In genomic region chr1:228735871-228736586, GRCh38 we compare ENCODE assay signal across 8 cellular contexts. TPM values are rescaled to one million over a fixed set of nuclear protein-coding genes. Genes with fewer than 3 reads are reported as not detected.
DNase-seq lines count a peak whose midpoint lies in the region; TF ChIP-seq lines count a peak whose summit lies in the region.

No MANE protein-coding gene starts in this region.

- H2BK15ac ChIP-seq in neuronal stem cell (ENCODE audit: low read length) = peak overlapping the region; percentile 34

- H3K9me3 ChIP-seq in MG63 (no peaks in the 10 kb centered on the region), neuronal stem cell (replicated peaks in 1 of 2; ENCODE audit: control insufficient read depth in 2 of 2, insufficient read depth in 1 of 2, low read depth in 1 of 2, low read length in 2 of 2) (no peaks in the 10 kb centered on the region)

- H3K9ac ChIP-seq in neuronal stem cell (ENCODE audit: low read depth, low read length, poor library complexity) = peak overlapping the region; percentile 87

- H3K27me3 ChIP-seq in MG63 = no peaks in the 10 kb centered on the region
- H3K27me3 ChIP-seq in neuronal stem cell (ENCODE audit: control insufficient read depth in 3 of 3, insufficient read depth in 3 of 3, low read depth in 1 of 3, low read length in 3 of 3) = peaks cover 0 to 54% (median 0%) of the 10 kb centered on the region in 3 experiments

- H3K23ac ChIP-seq in neuronal stem cell (ENCODE audit: low read depth, low read length, poor library complexity) = no peak overlapping the region

- no peak overlapping the region for H3K4ac ChIP-seq in neuronal stem cell (ENCODE audit: low read length)

- no peak overlapping the region for H4K8ac ChIP-seq in neuronal stem cell (ENCODE audit: low read depth, low read length)

- H2BK12ac ChIP-seq in neuronal stem cell (ENCODE audit: low read length) = no peak overlapping the region

- H3K4me3 ChIP-seq in MG63 = peak overlapping the region; percentile 60
- peak overlapping the region; percentile 60 to 67 for H3K4me3 ChIP-seq in foreskin fibroblast (ENCODE audit: low read depth in 1 of 2, low read length in 2 of 2)
- H3K4me3 ChIP-seq in neuronal stem cell (ENCODE audit: low read length in 2 of 2) = peak overlapping the region; percentile 62 to 97

- peak overlapping the region; percentile 85 for H2BK120ac ChIP-seq in neuronal stem cell (ENCODE audit: low read depth, low read length)

- peak overlapping the region; percentile 75 for H3K4me2 ChIP-seq in neuronal stem cell (ENCODE audit: insufficient read depth, low read length, poor library complexity, severe bottlenecking)

- no peak overlapping the region for H2AK5ac ChIP-seq in neuronal stem cell (ENCODE audit: low read depth, low read length)

- no peak overlapping the region for H3K14ac ChIP-seq in neuronal stem cell (ENCODE audit: low read length)

- peaks cover 3% of the 10 kb centered on the region for H3K79me1 ChIP-seq in neuronal stem cell (ENCODE audit: low read depth, low read length)

- H2AFZ ChIP-seq in neuronal stem cell (ENCODE audit: low read length) = peak overlapping the region; percentile 98

- peak overlapping the region; percentile 68 for H3K18ac ChIP-seq in neuronal stem cell (ENCODE audit: low read length)

- no peak overlapping the region for H4K91ac ChIP-seq in neuronal stem cell (ENCODE audit: low read depth, low read length, poor library complexity)

- WGBS in neuronal stem cell (ENCODE audit: extremely low coverage in 2 of 2, insufficient read length in 2 of 2, insufficient replicate concordance in 1 of 2), 2 donors = no CpG with 5 or more reads among the region's 60 CpGs

- TF ChIP-seq CTCF in foreskin fibroblast (IDR thresholded peaks at IDR 0.05; ENCODE audit: low read depth, low read length) = no peak

- peaks cover 9 to 11% of the 10 kb centered on the region in 2 donors for H3K4me1 ChIP-seq in neuronal stem cell (ENCODE audit: control insufficient read depth in 2 of 2, insufficient read depth in 1 of 2, low read depth in 1 of 2, low read length in 2 of 2)

- H3K36me3 ChIP-seq in MG63 = no peaks in the 10 kb centered on the region
- H3K36me3 ChIP-seq in neuronal stem cell (replicated peaks in 1 of 2; ENCODE audit: control insufficient read depth in 2 of 2, insufficient read depth in 2 of 2, low read length in 2 of 2) = peaks cover 0 to 13% of the 10 kb centered on the region in 2 donors

- no peak overlapping the region for H3K27ac ChIP-seq in neuronal stem cell (replicated peaks; ENCODE audit: low read length)

- peak overlapping the region; percentile 61 for H2BK5ac ChIP-seq in neuronal stem cell (ENCODE audit: low read length)

- DNase-seq in DMS153 treated with DMSO at 0.1 percent for 48 hours (lab: John Stamatoyannopoulos, UW; ENCODE audit: unreplicated experiment) = peak; percentile 50
- DNase-seq in DMS153 (lab: John Stamatoyannopoulos, UW) = no peak
- peak; percentile 12 for DNase-seq in MG63
- peak; percentile 1 for DNase-seq in activated T-helper 1 cell treated with Interleukin-2 at 50 U/mL for 16 hours (ENCODE audit: low read depth)
- DNase-seq in foreskin fibroblast = peak; percentile 15 to 60
- DNase-seq in neuronal stem cell (ENCODE audit: low spot score) = no peak
- DNase-seq in COR-L47 (lab: John Stamatoyannopoulos, UW) = no peak
- DNase-seq in UCSD-AML1 (lab: John Stamatoyannopoulos, UW; ENCODE audit: unreplicated experiment) = no peak

RNA-seq across cellular contexts. Expression of gene RHOU, which starts 0.8 kb away (rescaled TPM):
- 2.5 and 4.8 TPM in 2 replicates for total RNA-seq in MG63 (2014; rRNA removed; shearing (Covaris generic); ENCODE audit: low replicate concordance)
- 32.0 TPM for polyA plus RNA-seq in neuronal stem cell (2013, experiment 1 of 2)
- polyA plus RNA-seq in neuronal stem cell (2013, experiment 2 of 2) = 32.1 TPM

Comparison
In these comparisons a context has a peak if more than half of its experiments do, and no peak if none do; other contexts are left out.
1. DNase-seq: peak in DMS153 treated with DMSO at 0.1 percent for 48 hours (single experiment), MG63 (single experiment), activated T-helper 1 cell treated with Interleukin-2 at 50 U/mL for 16 hours (single experiment) and foreskin fibroblast (2 of 2); none in DMS153 (single experiment), neuronal stem cell (single experiment), COR-L47 (single experiment) and UCSD-AML1 (single experiment).
2. Peak in every context shown above with its lines, with median percentiles within 50 percentile points of each other: H3K4me3 ChIP-seq.